In the genomic region with DNA sequence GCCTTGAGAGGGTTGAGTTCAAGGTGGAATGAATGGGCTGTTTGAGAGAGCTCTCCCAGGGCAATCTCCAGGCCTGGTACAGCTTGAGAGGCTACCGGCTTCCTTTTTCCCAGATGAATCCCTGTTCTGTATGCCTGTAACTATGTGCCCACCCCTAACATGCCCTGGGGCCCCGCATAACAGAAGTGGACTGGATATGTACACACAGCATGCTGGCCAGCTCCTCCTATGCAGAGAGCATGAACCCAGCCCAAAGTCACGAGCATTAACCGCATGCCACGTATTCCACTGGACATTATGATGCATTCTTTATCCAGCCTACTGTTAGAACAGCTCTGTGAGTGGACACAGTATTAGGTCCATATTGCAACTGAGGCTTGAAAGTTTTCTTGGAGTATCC, we compare ENCODE assay signal across 1 cellular context.
TF ChIP-seq lines count a peak whose summit lies in the region.

No MANE protein-coding gene starts in this region.

TF ChIP-seq in GM23338, 12 proteins besides CTCF, POLR2A, EP300 and RAD21 (continued from another document):
- TF ChIP-seq, protein P1, sequence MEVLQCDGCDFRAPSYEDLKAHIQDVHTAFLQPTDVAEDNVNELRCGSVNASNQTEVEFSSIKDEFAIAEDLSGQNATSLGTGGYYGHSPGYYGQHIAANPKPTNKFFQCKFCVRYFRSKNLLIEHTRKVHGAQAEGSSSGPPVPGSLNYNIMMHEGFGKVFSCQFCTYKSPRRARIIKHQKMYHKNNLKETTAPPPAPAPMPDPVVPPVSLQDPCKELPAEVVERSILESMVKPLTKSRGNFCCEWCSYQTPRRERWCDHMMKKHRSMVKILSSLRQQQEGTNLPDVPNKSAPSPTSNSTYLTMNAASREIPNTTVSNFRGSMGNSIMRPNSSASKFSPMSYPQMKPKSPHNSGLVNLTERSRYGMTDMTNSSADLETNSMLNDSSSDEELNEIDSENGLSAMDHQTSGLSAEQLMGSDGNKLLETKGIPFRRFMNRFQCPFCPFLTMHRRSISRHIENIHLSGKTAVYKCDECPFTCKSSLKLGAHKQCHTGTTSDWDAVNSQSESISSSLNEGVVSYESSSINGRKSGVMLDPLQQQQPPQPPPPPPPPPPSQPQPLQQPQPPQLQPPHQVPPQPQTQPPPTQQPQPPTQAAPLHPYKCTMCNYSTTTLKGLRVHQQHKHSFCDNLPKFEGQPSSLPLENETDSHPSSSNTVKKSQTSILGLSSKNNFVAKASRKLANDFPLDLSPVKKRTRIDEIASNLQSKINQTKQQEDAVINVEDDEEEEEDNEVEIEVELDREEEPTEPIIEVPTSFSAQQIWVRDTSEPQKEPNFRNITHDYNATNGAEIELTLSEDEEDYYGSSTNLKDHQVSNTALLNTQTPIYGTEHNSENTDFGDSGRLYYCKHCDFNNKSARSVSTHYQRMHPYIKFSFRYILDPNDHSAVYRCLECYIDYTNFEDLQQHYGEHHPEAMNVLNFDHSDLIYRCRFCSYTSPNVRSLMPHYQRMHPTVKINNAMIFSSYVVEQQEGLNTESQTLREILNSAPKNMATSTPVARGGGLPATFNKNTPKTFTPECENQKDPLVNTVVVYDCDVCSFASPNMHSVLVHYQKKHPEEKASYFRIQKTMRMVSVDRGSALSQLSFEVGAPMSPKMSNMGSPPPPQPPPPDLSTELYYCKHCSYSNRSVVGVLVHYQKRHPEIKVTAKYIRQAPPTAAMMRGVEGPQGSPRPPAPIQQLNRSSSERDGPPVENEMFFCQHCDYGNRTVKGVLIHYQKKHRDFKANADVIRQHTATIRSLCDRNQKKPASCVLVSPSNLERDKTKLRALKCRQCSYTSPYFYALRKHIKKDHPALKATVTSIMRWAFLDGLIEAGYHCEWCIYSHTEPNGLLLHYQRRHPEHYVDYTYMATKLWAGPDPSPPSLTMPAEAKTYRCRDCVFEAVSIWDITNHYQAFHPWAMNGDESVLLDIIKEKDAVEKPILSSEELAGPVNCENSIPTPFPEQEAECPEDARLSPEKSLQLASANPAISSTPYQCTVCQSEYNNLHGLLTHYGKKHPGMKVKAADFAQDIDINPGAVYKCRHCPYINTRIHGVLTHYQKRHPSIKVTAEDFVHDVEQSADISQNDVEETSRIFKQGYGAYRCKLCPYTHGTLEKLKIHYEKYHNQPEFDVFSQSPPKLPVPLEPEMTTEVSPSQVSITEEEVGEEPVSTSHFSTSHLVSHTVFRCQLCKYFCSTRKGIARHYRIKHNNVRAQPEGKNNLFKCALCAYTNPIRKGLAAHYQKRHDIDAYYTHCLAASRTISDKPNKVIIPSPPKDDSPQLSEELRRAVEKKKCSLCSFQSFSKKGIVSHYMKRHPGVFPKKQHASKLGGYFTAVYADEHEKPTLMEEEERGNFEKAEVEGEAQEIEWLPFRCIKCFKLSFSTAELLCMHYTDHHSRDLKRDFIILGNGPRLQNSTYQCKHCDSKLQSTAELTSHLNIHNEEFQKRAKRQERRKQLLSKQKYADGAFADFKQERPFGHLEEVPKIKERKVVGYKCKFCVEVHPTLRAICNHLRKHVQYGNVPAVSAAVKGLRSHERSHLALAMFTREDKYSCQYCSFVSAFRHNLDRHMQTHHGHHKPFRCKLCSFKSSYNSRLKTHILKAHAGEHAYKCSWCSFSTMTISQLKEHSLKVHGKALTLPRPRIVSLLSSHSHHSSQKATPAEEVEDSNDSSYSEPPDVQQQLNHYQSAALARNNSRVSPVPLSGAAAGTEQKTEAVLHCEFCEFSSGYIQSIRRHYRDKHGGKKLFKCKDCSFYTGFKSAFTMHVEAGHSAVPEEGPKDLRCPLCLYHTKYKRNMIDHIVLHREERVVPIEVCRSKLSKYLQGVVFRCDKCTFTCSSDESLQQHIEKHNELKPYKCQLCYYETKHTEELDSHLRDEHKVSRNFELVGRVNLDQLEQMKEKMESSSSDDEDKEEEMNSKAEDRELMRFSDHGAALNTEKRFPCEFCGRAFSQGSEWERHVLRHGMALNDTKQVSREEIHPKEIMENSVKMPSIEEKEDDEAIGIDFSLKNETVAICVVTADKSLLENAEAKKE (CRISPR knock-in tag; IDR thresholded peaks at IDR 0.05), result no peak
- TF ChIP-seq, protein P2, sequence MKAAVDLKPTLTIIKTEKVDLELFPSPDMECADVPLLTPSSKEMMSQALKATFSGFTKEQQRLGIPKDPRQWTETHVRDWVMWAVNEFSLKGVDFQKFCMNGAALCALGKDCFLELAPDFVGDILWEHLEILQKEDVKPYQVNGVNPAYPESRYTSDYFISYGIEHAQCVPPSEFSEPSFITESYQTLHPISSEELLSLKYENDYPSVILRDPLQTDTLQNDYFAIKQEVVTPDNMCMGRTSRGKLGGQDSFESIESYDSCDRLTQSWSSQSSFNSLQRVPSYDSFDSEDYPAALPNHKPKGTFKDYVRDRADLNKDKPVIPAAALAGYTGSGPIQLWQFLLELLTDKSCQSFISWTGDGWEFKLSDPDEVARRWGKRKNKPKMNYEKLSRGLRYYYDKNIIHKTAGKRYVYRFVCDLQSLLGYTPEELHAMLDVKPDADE (IDR thresholded peaks at IDR 0.05), result no peak
- TF ChIP-seq JUNB (IDR thresholded peaks at IDR 0.05; ENCODE audit: unreplicated experiment) (no peak), ZNF114 (CRISPR knock-in tag; IDR thresholded peaks at IDR 0.05) (no peak), NANOG (IDR thresholded peaks at IDR 0.05; ENCODE audit: borderline replicate concordance) (no peak), EZH2 (IDR thresholded peaks at IDR 0.05; ENCODE audit: low read depth, unreplicated experiment) (no peak)
- TF ChIP-seq, protein P3, sequence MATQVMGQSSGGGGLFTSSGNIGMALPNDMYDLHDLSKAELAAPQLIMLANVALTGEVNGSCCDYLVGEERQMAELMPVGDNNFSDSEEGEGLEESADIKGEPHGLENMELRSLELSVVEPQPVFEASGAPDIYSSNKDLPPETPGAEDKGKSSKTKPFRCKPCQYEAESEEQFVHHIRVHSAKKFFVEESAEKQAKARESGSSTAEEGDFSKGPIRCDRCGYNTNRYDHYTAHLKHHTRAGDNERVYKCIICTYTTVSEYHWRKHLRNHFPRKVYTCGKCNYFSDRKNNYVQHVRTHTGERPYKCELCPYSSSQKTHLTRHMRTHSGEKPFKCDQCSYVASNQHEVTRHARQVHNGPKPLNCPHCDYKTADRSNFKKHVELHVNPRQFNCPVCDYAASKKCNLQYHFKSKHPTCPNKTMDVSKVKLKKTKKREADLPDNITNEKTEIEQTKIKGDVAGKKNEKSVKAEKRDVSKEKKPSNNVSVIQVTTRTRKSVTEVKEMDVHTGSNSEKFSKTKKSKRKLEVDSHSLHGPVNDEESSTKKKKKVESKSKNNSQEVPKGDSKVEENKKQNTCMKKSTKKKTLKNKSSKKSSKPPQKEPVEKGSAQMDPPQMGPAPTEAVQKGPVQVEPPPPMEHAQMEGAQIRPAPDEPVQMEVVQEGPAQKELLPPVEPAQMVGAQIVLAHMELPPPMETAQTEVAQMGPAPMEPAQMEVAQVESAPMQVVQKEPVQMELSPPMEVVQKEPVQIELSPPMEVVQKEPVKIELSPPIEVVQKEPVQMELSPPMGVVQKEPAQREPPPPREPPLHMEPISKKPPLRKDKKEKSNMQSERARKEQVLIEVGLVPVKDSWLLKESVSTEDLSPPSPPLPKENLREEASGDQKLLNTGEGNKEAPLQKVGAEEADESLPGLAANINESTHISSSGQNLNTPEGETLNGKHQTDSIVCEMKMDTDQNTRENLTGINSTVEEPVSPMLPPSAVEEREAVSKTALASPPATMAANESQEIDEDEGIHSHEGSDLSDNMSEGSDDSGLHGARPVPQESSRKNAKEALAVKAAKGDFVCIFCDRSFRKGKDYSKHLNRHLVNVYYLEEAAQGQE (IDR thresholded peaks at IDR 0.05; ENCODE audit: unreplicated experiment), result no peak
